In the genomic region with DNA sequence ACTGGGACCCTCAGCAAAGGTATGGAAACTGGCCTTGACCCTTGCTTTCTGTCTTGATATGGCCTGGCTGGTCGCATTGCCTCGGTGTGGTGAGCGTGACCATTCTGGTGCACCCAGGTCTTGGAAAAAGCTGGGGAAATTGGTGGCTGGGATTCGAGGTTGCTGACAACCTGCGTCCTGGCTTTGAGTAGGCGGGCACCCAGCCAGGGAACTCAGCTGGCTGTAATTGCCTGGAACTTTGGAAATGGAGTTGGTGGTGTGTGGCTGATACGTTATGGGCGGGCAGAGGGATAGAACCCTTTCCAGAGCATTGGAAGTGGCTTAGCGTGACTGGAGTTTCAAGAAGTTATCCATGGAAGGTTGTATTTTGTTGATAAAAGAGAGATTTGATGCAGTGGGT, we compare ENCODE assay signal across 1 cellular context.
TF ChIP-seq lines count a peak whose summit lies in the region.

No MANE protein-coding gene starts in this region.

TF ChIP-seq in SK-N-SH treated with all-trans-retinoic acid at 6 μM for 48 hours, 23 proteins besides CTCF, POLR2A, EP300 and RAD21 (continued from another document):
- TF ChIP-seq, protein P1, sequence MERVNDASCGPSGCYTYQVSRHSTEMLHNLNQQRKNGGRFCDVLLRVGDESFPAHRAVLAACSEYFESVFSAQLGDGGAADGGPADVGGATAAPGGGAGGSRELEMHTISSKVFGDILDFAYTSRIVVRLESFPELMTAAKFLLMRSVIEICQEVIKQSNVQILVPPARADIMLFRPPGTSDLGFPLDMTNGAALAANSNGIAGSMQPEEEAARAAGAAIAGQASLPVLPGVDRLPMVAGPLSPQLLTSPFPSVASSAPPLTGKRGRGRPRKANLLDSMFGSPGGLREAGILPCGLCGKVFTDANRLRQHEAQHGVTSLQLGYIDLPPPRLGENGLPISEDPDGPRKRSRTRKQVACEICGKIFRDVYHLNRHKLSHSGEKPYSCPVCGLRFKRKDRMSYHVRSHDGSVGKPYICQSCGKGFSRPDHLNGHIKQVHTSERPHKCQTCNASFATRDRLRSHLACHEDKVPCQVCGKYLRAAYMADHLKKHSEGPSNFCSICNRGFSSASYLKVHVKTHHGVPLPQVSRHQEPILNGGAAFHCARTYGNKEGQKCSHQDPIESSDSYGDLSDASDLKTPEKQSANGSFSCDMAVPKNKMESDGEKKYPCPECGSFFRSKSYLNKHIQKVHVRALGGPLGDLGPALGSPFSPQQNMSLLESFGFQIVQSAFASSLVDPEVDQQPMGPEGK (CRISPR knock-in tag; IDR thresholded peaks at IDR 0.05; ENCODE audit: borderline replicate concordance), result no peak
- TF ChIP-seq TCF4 (CRISPR knock-in tag; IDR thresholded peaks at IDR 0.05; ENCODE audit: borderline replicate concordance), result no peak
- TF ChIP-seq ISL1 (CRISPR knock-in tag; IDR thresholded peaks at IDR 0.05), result no peak
- TF ChIP-seq CSDC2 (CRISPR knock-in tag; IDR thresholded peaks at IDR 0.05), result no peak
- no peak for TF ChIP-seq TOX (CRISPR knock-in tag; IDR thresholded peaks at IDR 0.05; ENCODE audit: borderline replicate concordance)
- TF ChIP-seq ESRRG (CRISPR knock-in tag; IDR thresholded peaks at IDR 0.05), result no peak
- no peak for TF ChIP-seq ZNF70 (CRISPR knock-in tag; IDR thresholded peaks at IDR 0.05)
- no peak for TF ChIP-seq ZFP30 (CRISPR knock-in tag; IDR thresholded peaks at IDR 0.05)
- TF ChIP-seq ZNF8 (CRISPR knock-in tag; IDR thresholded peaks at IDR 0.05), result no peak
- no peak for TF ChIP-seq SNAI2 (CRISPR knock-in tag; IDR thresholded peaks at IDR 0.05)
- TF ChIP-seq, protein P2, sequence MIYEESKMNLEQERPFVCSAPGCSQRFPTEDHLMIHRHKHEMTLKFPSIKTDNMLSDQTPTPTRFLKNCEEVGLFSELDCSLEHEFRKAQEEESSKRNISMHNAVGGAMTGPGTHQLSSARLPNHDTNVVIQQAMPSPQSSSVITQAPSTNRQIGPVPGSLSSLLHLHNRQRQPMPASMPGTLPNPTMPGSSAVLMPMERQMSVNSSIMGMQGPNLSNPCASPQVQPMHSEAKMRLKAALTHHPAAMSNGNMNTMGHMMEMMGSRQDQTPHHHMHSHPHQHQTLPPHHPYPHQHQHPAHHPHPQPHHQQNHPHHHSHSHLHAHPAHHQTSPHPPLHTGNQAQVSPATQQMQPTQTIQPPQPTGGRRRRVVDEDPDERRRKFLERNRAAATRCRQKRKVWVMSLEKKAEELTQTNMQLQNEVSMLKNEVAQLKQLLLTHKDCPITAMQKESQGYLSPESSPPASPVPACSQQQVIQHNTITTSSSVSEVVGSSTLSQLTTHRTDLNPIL (CRISPR knock-in tag; IDR thresholded peaks at IDR 0.05; ENCODE audit: low read depth), result no peak
- TF ChIP-seq ARNTL (CRISPR knock-in tag; IDR thresholded peaks at IDR 0.05; ENCODE audit: borderline replicate concordance, low read depth), result no peak
- no peak for TF ChIP-seq ZC3H10 (CRISPR knock-in tag; IDR thresholded peaks at IDR 0.05)
- TF ChIP-seq RARB (CRISPR knock-in tag; IDR thresholded peaks at IDR 0.05), result no peak
- no peak for TF ChIP-seq ZNF565 (CRISPR knock-in tag; conservative IDR thresholded peaks at IDR 0.05; ENCODE audit: low read depth)
